Comparison of ENCODE assay signal across 1 cellular context in the genomic region with DNA sequence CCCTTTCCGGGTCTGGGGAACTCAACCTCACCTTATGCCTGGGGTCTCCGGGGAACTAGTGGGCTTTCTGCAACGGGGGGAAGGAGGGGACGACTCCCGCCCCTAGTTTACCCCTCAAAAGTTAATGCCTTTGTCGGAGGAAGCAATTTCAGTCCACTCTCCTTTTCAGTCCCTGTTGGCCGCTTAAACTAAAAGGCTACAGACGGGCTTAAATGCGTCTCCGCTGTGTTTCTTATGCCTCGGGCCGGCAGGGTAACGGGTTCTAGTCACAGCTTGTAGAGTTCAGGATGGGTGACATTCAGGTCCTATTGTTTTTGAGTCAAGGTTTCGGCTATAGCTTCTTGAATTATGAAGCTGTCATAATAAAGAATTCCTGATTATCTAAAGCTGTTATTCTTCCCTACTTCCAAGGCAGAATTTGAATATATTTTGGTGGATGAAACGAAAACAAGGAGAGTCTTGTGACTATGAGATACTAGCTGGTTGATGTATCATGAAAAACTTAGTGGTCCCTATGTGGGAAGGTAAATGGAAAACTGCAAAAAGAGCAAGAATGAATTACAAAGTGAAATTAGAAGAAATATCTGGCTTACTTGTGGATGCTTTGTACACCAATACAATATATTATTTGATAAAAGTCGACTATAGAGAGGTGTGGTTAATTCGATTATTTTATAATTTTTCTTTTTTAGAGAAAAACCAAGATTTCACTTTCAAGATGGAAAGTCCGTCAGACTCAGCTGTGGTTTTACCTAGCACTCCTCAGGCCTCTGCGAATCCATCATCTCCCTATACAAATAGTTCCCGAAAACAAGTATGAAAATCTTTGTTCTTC.
TF ChIP-seq lines count a peak whose summit lies in the region.

No MANE protein-coding gene starts in this region.

TF ChIP-seq in HEK293, 187 proteins besides CTCF, POLR2A, EP300 and RAD21 (continued from another document):
- TF ChIP-seq, protein P1, sequence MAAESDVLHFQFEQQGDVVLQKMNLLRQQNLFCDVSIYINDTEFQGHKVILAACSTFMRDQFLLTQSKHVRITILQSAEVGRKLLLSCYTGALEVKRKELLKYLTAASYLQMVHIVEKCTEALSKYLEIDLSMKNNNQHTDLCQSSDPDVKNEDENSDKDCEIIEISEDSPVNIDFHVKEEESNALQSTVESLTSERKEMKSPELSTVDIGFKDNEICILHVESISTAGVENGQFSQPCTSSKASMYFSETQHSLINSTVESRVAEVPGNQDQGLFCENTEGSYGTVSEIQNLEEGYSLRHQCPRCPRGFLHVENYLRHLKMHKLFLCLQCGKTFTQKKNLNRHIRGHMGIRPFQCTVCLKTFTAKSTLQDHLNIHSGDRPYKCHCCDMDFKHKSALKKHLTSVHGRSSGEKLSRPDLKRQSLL (tag by site-specific recombination; IDR thresholded peaks at IDR 0.05), result no peak
- peak; percentile 93 for TF ChIP-seq ZNF561 (tag by site-specific recombination; IDR thresholded peaks at IDR 0.05; ENCODE audit: borderline replicate concordance)
- TF ChIP-seq ZNF585B (tag by site-specific recombination; IDR thresholded peaks at IDR 0.05), result no peak
- TF ChIP-seq ZNF175 (tag by site-specific recombination; IDR thresholded peaks at IDR 0.05), result no peak
- no peak for TF ChIP-seq KLF8 (tag by site-specific recombination; IDR thresholded peaks at IDR 0.05)
TF ChIP-seq in HEK293: peak in this region for 30.
